Comparison of ENCODE assay signal across 9 cellular contexts in the genomic region with DNA sequence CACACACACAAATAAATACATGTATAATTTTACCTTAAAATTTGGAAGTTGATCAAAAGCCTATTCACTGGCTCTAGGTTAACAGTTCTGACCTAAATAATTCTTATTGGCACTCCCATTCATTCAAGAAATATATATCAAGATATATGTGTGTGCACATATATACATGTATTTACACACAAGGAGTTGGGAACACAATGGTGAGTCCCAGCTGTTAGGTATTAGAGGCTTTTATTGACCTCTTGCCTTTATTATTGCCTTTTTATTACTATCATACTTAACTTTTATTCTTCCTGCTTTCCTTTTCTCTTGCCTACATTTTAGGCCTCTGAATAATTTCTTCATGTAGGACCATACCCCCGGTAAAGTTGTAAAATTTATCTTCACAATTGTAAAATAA. TPM values are rescaled to one million over a fixed set of nuclear protein-coding genes. Genes with fewer than 3 reads are reported as not detected.
"Had no signal": no experiment of that assay in that cellular context is flagged by ENCODE, and none has a peak within 500 bp of the region (broad histone marks: within the 10 kb centered on the region; RNA-seq: fewer than 3 reads in every experiment).

No MANE protein-coding gene starts in this region.

- H3K4me1 Mint-ChIP-seq: IgD-negative memory B cell had no signal

- H3K4me3 Mint-ChIP-seq: IgD-negative memory B cell had no signal

- H3K4me3 ChIP-seq: K562 had no signal

- H3K27ac Mint-ChIP-seq: IgD-negative memory B cell had no signal

- H3K27ac ChIP-seq: HL-60 had no signal

- FAIRE-seq: HepG2, HTR-8/SVneo, K562 had no signal

- DNase-seq: IMR-90, KBM-7 had no signal

- ATAC-seq: HepG2, K562 had no signal

RNA-seq across cellular contexts. Expression of gene CCDC152, which starts 25.0 kb away (rescaled TPM):
- total RNA-seq: HT-29, HT1080 had no signal

RNA-seq across cellular contexts. Expression of gene SELENOP, which starts 30.1 kb away (rescaled TPM):
- total RNA-seq: HT1080 had no signal
- polyA plus RNA-seq: IgD-negative memory B cell had no signal
